In genomic region chr13:85828094-85828684, GRCh38 we compare ENCODE assay signal across 8 cellular contexts. TPM values are rescaled to one million over a fixed set of nuclear protein-coding genes. Genes with fewer than 3 reads are reported as not detected.
DNase-seq lines count a peak whose midpoint lies in the region; ATAC-seq, FAIRE-seq and TF ChIP-seq lines count a peak whose summit lies in the region.

No MANE protein-coding gene starts in this region.

- ATAC-seq in GM18861 (IDR thresholded peaks at IDR 0.05; ENCODE audit: unreplicated experiment), result peak; percentile 47
- ATAC-seq in GM18870 (IDR thresholded peaks at IDR 0.05; ENCODE audit: unreplicated experiment), result no peak

- no peak overlapping the region for H3K4me3 ChIP-seq in endodermal cell (ENCODE audit: low read length)

- H3K4me1 Mint-ChIP-seq in endodermal cell, result no peaks in the 10 kb centered on the region

- TF ChIP-seq CTCF in endodermal cell (conservative IDR thresholded peaks at IDR 0.05), result peak; percentile 86

- no peaks in the 10 kb centered on the region for H3K9me3 ChIP-seq in endodermal cell (ENCODE audit: control insufficient read depth, low read length)

- H3K27ac Mint-ChIP-seq in endodermal cell, result no peak overlapping the region

- TF ChIP-seq POLR2A in GM12891 (IDR thresholded peaks at IDR 0.05; ENCODE audit: low read depth, low read length), result no peak

- H3K36me3 ChIP-seq in endodermal cell (ENCODE audit: control insufficient read depth, insufficient read depth, low read length), result no peaks in the 10 kb centered on the region

- no peaks in the 10 kb centered on the region for H3K4me1 ChIP-seq in endodermal cell (ENCODE audit: control insufficient read depth, insufficient read depth, low read length)

- no peaks in the 10 kb centered on the region for H3K27me3 ChIP-seq in endodermal cell (ENCODE audit: control insufficient read depth, insufficient read depth, low read length, poor library complexity, severe bottlenecking)

- H3K9me3 Mint-ChIP-seq in endodermal cell, result no peaks in the 10 kb centered on the region

- no peaks in the 10 kb centered on the region for H3K36me3 Mint-ChIP-seq in endodermal cell (ENCODE audit: low read depth)

- no peak overlapping the region for H3K4me3 Mint-ChIP-seq in endodermal cell

- H3K9ac ChIP-seq in endodermal cell (ENCODE audit: extremely low read depth, low read length, poor library complexity, severe bottlenecking), result no peak overlapping the region

- WGBS in endodermal cell (ENCODE audit: insufficient coverage in 1 of 2, insufficient read length in 1 of 2), 2 experiments, result 91% methylated on average over 2 of the region's 2 CpGs; no CpG with 5 or more reads in 1 of the 2 experiments

- peak; percentile 35 for DNase-seq in Ammon's horn (ENCODE audit: low spot score)
- peak; percentile 16 for DNase-seq in NCI-H1092 (lab: John Stamatoyannopoulos, UW)
- no peak for DNase-seq in endodermal cell
- DNase-seq in putamen (ENCODE audit: low spot score), result peak; percentile 12
- DNase-seq in GM12891 (ENCODE audit: insufficient read length, low spot score), result no peak
- DNase-seq in effector CD4-positive, alpha-beta T cell, result no peak

- FAIRE-seq in GM12891 (lab: Jason Lieb, UNC), result no peak

- no peaks in the 10 kb centered on the region for H3K27me3 Mint-ChIP-seq in endodermal cell (ENCODE audit: insufficient read depth)

- no peak overlapping the region for H3K27ac ChIP-seq in endodermal cell (ENCODE audit: low read depth, low read length)

TF ChIP-seq in GM12891, 5 proteins besides CTCF, POLR2A, EP300 and RAD21:
- TF ChIP-seq POLR2AphosphoS5 (IDR thresholded peaks at IDR 0.05; ENCODE audit: low read depth, low read length) (no peak), PAX5 (IDR thresholded peaks at IDR 0.05; ENCODE audit: insufficient read depth, low read length, severe bottlenecking) (no peak), TAF1 (IDR thresholded peaks at IDR 0.05; ENCODE audit: low read depth, low read length) (no peak), POU2F2 (IDR thresholded peaks at IDR 0.05; ENCODE audit: low read depth, low read length) (no peak), SPI1 (IDR thresholded peaks at IDR 0.05; ENCODE audit: low read depth, low read length) (no peak)

RNA-seq across cellular contexts. Expression of gene SLITRK6, which starts 29.0 kb away (rescaled TPM):
- total RNA-seq in endodermal cell, result under 1 TPM in 1 of 2 donors, not detected in 1; 0.24 TPM
- polyA plus RNA-seq in endodermal cell (2013, experiment 1 of 2), result 4.9 TPM
- 4.0 TPM for polyA plus RNA-seq in endodermal cell (2013, experiment 2 of 2)
- not detected for polyA plus RNA-seq in GM12891 (2012; ENCODE audit: low read depth, missing spikeins)

Comparison
In these comparisons a context has a peak if more than half of its experiments do, and no peak if none do; other contexts are left out.
1. DNase-seq: peak in Ammon's horn (single experiment), NCI-H1092 (single experiment) and putamen (single experiment); none in endodermal cell (single experiment), GM12891 (single experiment) and effector CD4-positive, alpha-beta T cell (single experiment).